Comparison of ENCODE assay signal across 9 cellular contexts in genomic region chr1:243946946-243947345, GRCh38.
DNase-seq lines count a peak whose midpoint lies in the region; ATAC-seq and TF ChIP-seq lines count a peak whose summit lies in the region.
"Had no signal": no experiment of that assay in that cellular context is flagged by ENCODE, and none has a peak within 500 bp of the region (broad histone marks: within the 10 kb centered on the region; RNA-seq: fewer than 3 reads in every experiment).

No MANE protein-coding gene starts in this region.

- 59 to 67% (median 61%) methylated on average over 8 of the region's 8 CpGs for WGBS in stomach, 5 donors

- H3K9me3 Mint-ChIP-seq in activated CD8-positive, alpha-beta T cell treated with anti-CD3 and anti-CD28 coated beads for 36 hours: no peaks in the 10 kb centered on the region

- TF ChIP-seq POLR2A in stomach (IDR thresholded peaks at IDR 0.05): no peak

- TF ChIP-seq CTCF in HL-60 (IDR thresholded peaks at IDR 0.05; ENCODE audit: insufficient read depth, low read length): peak; percentile 25
- peak; percentile 62 for TF ChIP-seq CTCF in activated CD8-positive, alpha-beta T cell treated with anti-CD3 and anti-CD28 coated beads for 36 hours (IDR thresholded peaks at IDR 0.05)
- no peak for TF ChIP-seq CTCF in stomach (IDR thresholded peaks at IDR 0.05)

- no peak overlapping the region for H3K4me3 ChIP-seq in HL-60 (replicated peaks; ENCODE audit: insufficient read depth, low read length)
- H3K4me3 ChIP-seq in stomach: no peak overlapping the region

- H3K4me1 ChIP-seq in stomach: no peaks in the 10 kb centered on the region

- DNase-seq in EH (ENCODE audit: low read depth): peak; percentile 41
- DNase-seq in HL-60 (ENCODE audit: low read depth in 1 of 2, low spot score in 1 of 2): no peak
- peak; percentile 61 for DNase-seq in activated CD8-positive, alpha-beta T cell treated with anti-CD3 and anti-CD28 coated beads for 36 hours
- DNase-seq in head of caudate nucleus: peak in 32 of 42 donors; percentile 20 to 73 (median 44)
- DNase-seq in stimulated activated naive CD4-positive, alpha-beta T cell treated with Interleukin-2 at 50 U/mL for 16 hours (lab: John Stamatoyannopoulos, UW): peak; percentile 11
- no peak for DNase-seq in stomach
- DNase-seq: left cardiac atrium had no signal

- H3K4me1 Mint-ChIP-seq in activated CD8-positive, alpha-beta T cell treated with anti-CD3 and anti-CD28 coated beads for 36 hours (ENCODE audit: low read depth): no peaks in the 10 kb centered on the region

- H3K27me3 ChIP-seq in HL-60 (ENCODE audit: insufficient read depth, poor library complexity, severe bottlenecking) (no peaks in the 10 kb centered on the region), stomach (peaks cover 0 to 20% (median 0%) of the 10 kb centered on the region in 3 donors)

- CTCF ChIA-PET in activated CD8-positive, alpha-beta T cell treated with anti-CD3 and anti-CD28 coated beads for 36 hours (lab: Charles Lee): interaction anchor here (1.1 to 1.7 kb wide), 2 partner anchors 19 to 603 kb away, joined by 3 to 6 read pairs; no protein-coding TSS in a partner anchor

- no peaks in the 10 kb centered on the region for H3K36me3 Mint-ChIP-seq in activated CD8-positive, alpha-beta T cell treated with anti-CD3 and anti-CD28 coated beads for 36 hours (ENCODE audit: low read depth)

- ATAC-seq in activated CD8-positive, alpha-beta T cell treated with anti-CD3 and anti-CD28 coated beads for 36 hours: peak; percentile 77
- ATAC-seq in HG02588 (IDR thresholded peaks at IDR 0.05; ENCODE audit: unreplicated experiment) (no peak), HG03571 (IDR thresholded peaks at IDR 0.05; ENCODE audit: unreplicated experiment) (no peak)

- POLR2A ChIA-PET in activated CD8-positive, alpha-beta T cell treated with anti-CD3 and anti-CD28 coated beads for 36 hours (lab: Charles Lee): no interaction called here

- H3K27me3 Mint-ChIP-seq in activated CD8-positive, alpha-beta T cell treated with anti-CD3 and anti-CD28 coated beads for 36 hours: no peaks in the 10 kb centered on the region

- no peak for TF ChIP-seq EP300 in stomach (IDR thresholded peaks at IDR 0.05)

- H3K27ac ChIP-seq in HL-60 (replicated peaks): no peak overlapping the region
- H3K27ac ChIP-seq in stomach: no peak overlapping the region

- intact Hi-C loops in activated CD8-positive, alpha-beta T cell treated with anti-CD3 and anti-CD28 coated beads for 36 hours (cut with micrococcal nuclease): loop anchor here (10.0 kb wide), 2 partner anchors 328 to 602 kb away; no protein-coding TSS in a partner anchor
- intact Hi-C loops in head of caudate nucleus (cut with DNase I): no loop called here
- intact Hi-C loops in stomach (cut with DNase I; ENCODE audit: low total_unique reads): no loop called here

- H3K36me3 ChIP-seq in stomach: no peaks in the 10 kb centered on the region

- H3K4me3 Mint-ChIP-seq in activated CD8-positive, alpha-beta T cell treated with anti-CD3 and anti-CD28 coated beads for 36 hours: no peak overlapping the region

- H3K27ac Mint-ChIP-seq in activated CD8-positive, alpha-beta T cell treated with anti-CD3 and anti-CD28 coated beads for 36 hours: no peak overlapping the region

- no peaks in the 10 kb centered on the region for H3K9me3 ChIP-seq in stomach

Comparison
In these comparisons a context has a peak if more than half of its experiments do, and no peak if none do; other contexts are left out.
1. DNase-seq: peak in EH (single experiment), activated CD8-positive, alpha-beta T cell treated with anti-CD3 and anti-CD28 coated beads for 36 hours (single experiment), head of caudate nucleus (32 of 42) and stimulated activated naive CD4-positive, alpha-beta T cell treated with Interleukin-2 at 50 U/mL for 16 hours (single experiment); none in HL-60 (0 of 2) and stomach (single experiment).
2. CTCF ChIP-seq: peak in HL-60 (single experiment) and activated CD8-positive, alpha-beta T cell treated with anti-CD3 and anti-CD28 coated beads for 36 hours (single experiment); none in stomach (0 of 7).